8 cellular contexts compared by ENCODE assay signal in genomic region chr15:62071711-62072308, GRCh38. TPM values are rescaled to one million over a fixed set of nuclear protein-coding genes. Genes with fewer than 3 reads are reported as not detected.
DNase-seq lines count a peak whose midpoint lies in the region; ATAC-seq and TF ChIP-seq lines count a peak whose summit lies in the region.

No MANE protein-coding gene starts in this region.

- H3K27ac Mint-ChIP-seq in CD4-positive, alpha-beta T cell, result no peak overlapping the region

- POLR2A ChIA-PET in CD4-positive, alpha-beta T cell (lab: Charles Lee), result no interaction called here

- TF ChIP-seq CTCF in CD4-positive, alpha-beta T cell (IDR thresholded peaks at IDR 0.05), result peak; percentile 95
- TF ChIP-seq CTCF in HL-60 (IDR thresholded peaks at IDR 0.05; ENCODE audit: insufficient read depth, low read length), result peak; percentile 35
- TF ChIP-seq CTCF in foreskin fibroblast (IDR thresholded peaks at IDR 0.05; ENCODE audit: low read depth, low read length), result peak; percentile 45
- peak; percentile 66 for TF ChIP-seq CTCF in thoracic aorta (IDR thresholded peaks at IDR 0.05)

- peaks cover 13% of the 10 kb centered on the region for H3K4me1 Mint-ChIP-seq in CD4-positive, alpha-beta T cell (ENCODE audit: low read depth)

- H3K9me3 ChIP-seq in CD4-positive, alpha-beta T cell (ENCODE audit: control insufficient read depth, low read length), result no peaks in the 10 kb centered on the region
- no peaks in the 10 kb centered on the region for H3K9me3 ChIP-seq in SK-N-MC (ENCODE audit: low read depth, low read length)
- no peaks in the 10 kb centered on the region for H3K9me3 ChIP-seq in thoracic aorta

- no peak for ATAC-seq in CD4-positive, alpha-beta T cell (ENCODE audit: poor library complexity)
- ATAC-seq in thoracic aorta (ENCODE audit: insufficient number of reproducible peaks, low FRiP score, low read depth) (no peak), HG02840 (IDR thresholded peaks at IDR 0.05; ENCODE audit: low FRiP score, unreplicated experiment) (no peak), GM21576 (IDR thresholded peaks at IDR 0.05; ENCODE audit: unreplicated experiment) (no peak)

- peak overlapping the region; percentile 68 for H3K4me3 Mint-ChIP-seq in CD4-positive, alpha-beta T cell

- H3K36me3 ChIP-seq in SK-N-MC (ENCODE audit: insufficient read depth, low read length) (no peaks in the 10 kb centered on the region), thoracic aorta (no peaks in the 10 kb centered on the region)

- H3K4me3 ChIP-seq in HL-60 (replicated peaks; ENCODE audit: insufficient read depth, low read length) (no peak overlapping the region), SK-N-MC (no peak overlapping the region), foreskin fibroblast (ENCODE audit: low read depth in 1 of 2, low read length in 2 of 2) (no peak overlapping the region), thoracic aorta (no peak overlapping the region)

- peaks cover 4% of the 10 kb centered on the region in 2 donors for H3K4me1 ChIP-seq in thoracic aorta (ENCODE audit: control insufficient read depth in 1 of 2, low read depth in 2 of 2)

- H3K9me3 Mint-ChIP-seq in CD4-positive, alpha-beta T cell, result no peaks in the 10 kb centered on the region

- no peak overlapping the region for H3K9ac ChIP-seq in SK-N-MC (ENCODE audit: insufficient read length)

- CTCF ChIA-PET in CD4-positive, alpha-beta T cell (lab: Charles Lee), result interaction anchor here (1.5 to 1.9 kb wide), 3 partner anchors 11 to 71 kb away, joined by 3 to 13 read pairs (median 4); partner anchors contain the start of gene VPS13C

- intact Hi-C loops in CD4-positive, alpha-beta T cell (cut with DNase I, micrococcal nuclease), result loop anchor here (1.0 to 5.0 kb wide), 4 partner anchors 90 to 205 kb away; no protein-coding TSS in a partner anchor

- no peak for DNase-seq in CD4-positive, alpha-beta T cell
- DNase-seq in HL-60 (ENCODE audit: low read depth in 1 of 2, low spot score in 1 of 2) (no peak), SK-N-MC (ENCODE audit: low read depth, low spot score) (peak; percentile 52), foreskin fibroblast (peak in 1 of 2 donors; percentile 68), thoracic aorta (ENCODE audit: low spot score) (no peak)
- DNase-seq in stimulated activated naive CD4-positive, alpha-beta T cell treated with Interleukin-2 at 50 U/mL for 16 hours (lab: John Stamatoyannopoulos, UW), result no peak

- H3K27me3 Mint-ChIP-seq in CD4-positive, alpha-beta T cell, result peaks cover 24% of the 10 kb centered on the region

- peaks cover 8% of the 10 kb centered on the region for H3K27me3 ChIP-seq in CD4-positive, alpha-beta T cell (ENCODE audit: control insufficient read depth, insufficient read depth, low read length)
- H3K27me3 ChIP-seq in HL-60 (ENCODE audit: insufficient read depth, poor library complexity, severe bottlenecking) (peaks cover 17% of the 10 kb centered on the region), thoracic aorta (replicated peaks; ENCODE audit: insufficient read depth) (no peaks in the 10 kb centered on the region)

- H3K36me3 Mint-ChIP-seq in CD4-positive, alpha-beta T cell (ENCODE audit: low read depth), result peaks cover 4% of the 10 kb centered on the region

- H3K27ac ChIP-seq in CD4-positive, alpha-beta T cell (ENCODE audit: low read depth, low read length), result no peak overlapping the region
- H3K27ac ChIP-seq in HL-60 (replicated peaks), result no peak overlapping the region
- H3K27ac ChIP-seq in SK-N-MC, result no peak overlapping the region
- H3K27ac ChIP-seq in thoracic aorta, result no peak overlapping the region

RNA-seq across cellular contexts. Expression of gene C2CD4A, which starts 5.0 kb away (rescaled TPM):
- under 1 TPM; 0.19 to 0.34 TPM for total RNA-seq in CD4-positive, alpha-beta T cell
- total RNA-seq in thoracic aorta, result 1 to 10 TPM in 1 of 2 donors, not detected in 1; 1.8 TPM

RNA-seq across cellular contexts. Expression of gene VPS13C, which starts 11.6 kb away (rescaled TPM):
- total RNA-seq in CD4-positive, alpha-beta T cell, result 10 to 100 TPM; 69.7 to 73.2 TPM
- 10 to 100 TPM; 93.3 to 99.0 TPM for total RNA-seq in thoracic aorta

Comparison
In these comparisons a context has a peak if more than half of its experiments do, and no peak if none do; other contexts are left out.
1. CTCF ChIP-seq: peak in every context shown above with its lines; median percentile 95 in CD4-positive, alpha-beta T cell; 66 in thoracic aorta; 45 in foreskin fibroblast; 35 in HL-60.